ENCODE assay signal across 1 cellular context in the genomic region with DNA sequence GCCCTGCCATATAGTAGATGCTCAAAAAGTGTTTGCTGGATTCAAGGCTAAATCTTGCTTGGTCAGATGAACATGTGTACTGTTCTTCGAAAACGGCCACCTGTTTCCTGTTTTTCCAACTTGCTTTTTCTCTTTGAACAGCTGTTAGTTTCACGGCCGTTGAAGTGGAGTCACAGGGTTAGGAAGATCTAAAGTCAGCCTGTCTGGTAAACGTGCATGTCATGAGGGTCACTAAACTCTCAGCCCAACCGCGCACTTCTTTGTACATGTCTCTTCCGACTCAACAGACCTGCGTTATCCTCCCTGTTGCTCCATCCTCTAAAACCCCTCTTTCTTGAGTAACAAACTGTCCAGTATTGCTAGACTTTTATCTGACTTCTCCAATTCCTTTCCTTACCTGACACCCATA.
TF ChIP-seq lines count a peak whose summit lies in the region.

No MANE protein-coding gene starts in this region.

TF ChIP-seq in HepG2, 621 proteins besides CTCF, POLR2A, EP300 and RAD21 (continued from another document and continues in another):
- TF ChIP-seq ZNF605 (CRISPR knock-in tag; IDR thresholded peaks at IDR 0.05) = no peak
- no peak for TF ChIP-seq ZBTB8A (CRISPR knock-in tag; IDR thresholded peaks at IDR 0.05; ENCODE audit: borderline replicate concordance, low read depth)
- no peak for TF ChIP-seq PAF1 (CRISPR knock-in tag; IDR thresholded peaks at IDR 0.05)
- no peak for TF ChIP-seq MIER2 (CRISPR knock-in tag; IDR thresholded peaks at IDR 0.05)
- TF ChIP-seq HMG20A (CRISPR knock-in tag; IDR thresholded peaks at IDR 0.05; ENCODE audit: borderline replicate concordance) = peak; percentile 61; the same call in 1 of the 2 replicates
- no peak for TF ChIP-seq ZNF850 (CRISPR knock-in tag; conservative IDR thresholded peaks at IDR 0.05)
- no peak for TF ChIP-seq ZNF709 (CRISPR knock-in tag; IDR thresholded peaks at IDR 0.05)
- TF ChIP-seq ZNF773 (CRISPR knock-in tag; IDR thresholded peaks at IDR 0.05; ENCODE audit: borderline replicate concordance) = no peak
- TF ChIP-seq, protein P1, sequence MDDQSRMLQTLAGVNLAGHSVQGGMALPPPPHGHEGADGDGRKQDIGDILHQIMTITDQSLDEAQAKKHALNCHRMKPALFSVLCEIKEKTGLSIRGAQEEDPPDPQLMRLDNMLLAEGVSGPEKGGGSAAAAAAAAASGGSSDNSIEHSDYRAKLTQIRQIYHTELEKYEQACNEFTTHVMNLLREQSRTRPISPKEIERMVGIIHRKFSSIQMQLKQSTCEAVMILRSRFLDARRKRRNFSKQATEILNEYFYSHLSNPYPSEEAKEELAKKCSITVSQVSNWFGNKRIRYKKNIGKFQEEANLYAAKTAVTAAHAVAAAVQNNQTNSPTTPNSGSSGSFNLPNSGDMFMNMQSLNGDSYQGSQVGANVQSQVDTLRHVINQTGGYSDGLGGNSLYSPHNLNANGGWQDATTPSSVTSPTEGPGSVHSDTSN (CRISPR knock-in tag; IDR thresholded peaks at IDR 0.05; ENCODE audit: borderline replicate concordance) = no peak
- TF ChIP-seq ZBTB42 (CRISPR knock-in tag; IDR thresholded peaks at IDR 0.05) = no peak
- no peak for TF ChIP-seq RARG (CRISPR knock-in tag; IDR thresholded peaks at IDR 0.05; ENCODE audit: low read depth)
- no peak for TF ChIP-seq ZHX2 (IDR thresholded peaks at IDR 0.05; ENCODE audit: low read depth)
- TF ChIP-seq ZHX2 (CRISPR knock-in tag; IDR thresholded peaks at IDR 0.05; ENCODE audit: borderline replicate concordance) = no peak
- no peak for TF ChIP-seq HNRNPUL1 (IDR thresholded peaks at IDR 0.05; ENCODE audit: low read depth, low read length)
- no peak for TF ChIP-seq SNRNP70 (IDR thresholded peaks at IDR 0.05; ENCODE audit: low read depth, low read length)
- TF ChIP-seq ZNF720 (CRISPR knock-in tag; IDR thresholded peaks at IDR 0.05) = no peak
- TF ChIP-seq HIVEP1 (CRISPR knock-in tag; IDR thresholded peaks at IDR 0.05) = no peak
- TF ChIP-seq HDAC2 (CRISPR knock-in tag; IDR thresholded peaks at IDR 0.05) = no peak
- TF ChIP-seq HDAC1 (CRISPR knock-in tag; IDR thresholded peaks at IDR 0.05) = no peak
- no peak for TF ChIP-seq ZFP90 (CRISPR knock-in tag; IDR thresholded peaks at IDR 0.05; ENCODE audit: borderline replicate concordance)
- TF ChIP-seq ZNF234 (CRISPR knock-in tag; conservative IDR thresholded peaks at IDR 0.05) = no peak
- TF ChIP-seq ZNF329 (CRISPR knock-in tag; IDR thresholded peaks at IDR 0.05; ENCODE audit: low read depth) = no peak
- no peak for TF ChIP-seq ARHGAP35 (CRISPR knock-in tag; IDR thresholded peaks at IDR 0.05; ENCODE audit: borderline replicate concordance)
- TF ChIP-seq ZFAT (CRISPR knock-in tag; conservative IDR thresholded peaks at IDR 0.05) = no peak
- no peak for TF ChIP-seq ZNF580 (CRISPR knock-in tag; IDR thresholded peaks at IDR 0.05; ENCODE audit: borderline replicate concordance, low read depth)
- TF ChIP-seq, protein P2, sequence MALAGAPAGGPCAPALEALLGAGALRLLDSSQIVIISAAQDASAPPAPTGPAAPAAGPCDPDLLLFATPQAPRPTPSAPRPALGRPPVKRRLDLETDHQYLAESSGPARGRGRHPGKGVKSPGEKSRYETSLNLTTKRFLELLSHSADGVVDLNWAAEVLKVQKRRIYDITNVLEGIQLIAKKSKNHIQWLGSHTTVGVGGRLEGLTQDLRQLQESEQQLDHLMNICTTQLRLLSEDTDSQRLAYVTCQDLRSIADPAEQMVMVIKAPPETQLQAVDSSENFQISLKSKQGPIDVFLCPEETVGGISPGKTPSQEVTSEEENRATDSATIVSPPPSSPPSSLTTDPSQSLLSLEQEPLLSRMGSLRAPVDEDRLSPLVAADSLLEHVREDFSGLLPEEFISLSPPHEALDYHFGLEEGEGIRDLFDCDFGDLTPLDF (CRISPR knock-in tag; IDR thresholded peaks at IDR 0.05) = no peak
- TF ChIP-seq ZBTB37 (CRISPR knock-in tag; IDR thresholded peaks at IDR 0.05) = no peak
- TF ChIP-seq ZFP37 (CRISPR knock-in tag; IDR thresholded peaks at IDR 0.05; ENCODE audit: borderline replicate concordance) = 0 out of 2 replicates have a peak, but pooled peaks have one; percentile 22
- TF ChIP-seq ZNF512B (CRISPR knock-in tag; IDR thresholded peaks at IDR 0.05; ENCODE audit: borderline replicate concordance) = no peak
- no peak for TF ChIP-seq ZNF879 (CRISPR knock-in tag; IDR thresholded peaks at IDR 0.05)
- no peak for TF ChIP-seq SKIL (CRISPR knock-in tag; IDR thresholded peaks at IDR 0.05; ENCODE audit: borderline replicate concordance)
- TF ChIP-seq NPAS2 (CRISPR knock-in tag; IDR thresholded peaks at IDR 0.05; ENCODE audit: borderline replicate concordance) = no peak
- peak; percentile 85; the same call in 1 of the 2 replicates for TF ChIP-seq HOMEZ (CRISPR knock-in tag; IDR thresholded peaks at IDR 0.05; ENCODE audit: low read depth)
- no peak for TF ChIP-seq ZNF207 (IDR thresholded peaks at IDR 0.05; ENCODE audit: borderline replicate concordance)
- no peak for TF ChIP-seq ZNF34 (CRISPR knock-in tag; IDR thresholded peaks at IDR 0.05; ENCODE audit: borderline replicate concordance)
- no peak for TF ChIP-seq ZNF619 (CRISPR knock-in tag; IDR thresholded peaks at IDR 0.05)
- peak; percentile 59; the same call in 1 of the 2 replicates for TF ChIP-seq SALL1 (CRISPR knock-in tag; IDR thresholded peaks at IDR 0.05)
- no peak for TF ChIP-seq GPN1 (CRISPR knock-in tag; IDR thresholded peaks at IDR 0.05; ENCODE audit: borderline replicate concordance)
- TF ChIP-seq NR2F2 (IDR thresholded peaks at IDR 0.05; ENCODE audit: borderline replicate concordance, low read depth) = 0 out of 2 replicates have a peak, but pooled peaks have one; percentile 18
- peak; percentile 75 for TF ChIP-seq BHLHE40 (IDR thresholded peaks at IDR 0.05; ENCODE audit: low read length)
- peak; percentile 31 for TF ChIP-seq TEAD3 (CRISPR knock-in tag; optimal IDR thresholded peaks at IDR 0.05; ENCODE audit: borderline replicate concordance)
- TF ChIP-seq ELF4 (CRISPR knock-in tag; IDR thresholded peaks at IDR 0.05; ENCODE audit: borderline replicate concordance) = no peak
- no peak for TF ChIP-seq MTF1 (CRISPR knock-in tag; IDR thresholded peaks at IDR 0.05)
- TF ChIP-seq ZNF230 (CRISPR knock-in tag; IDR thresholded peaks at IDR 0.05) = no peak
- no peak for TF ChIP-seq CCAR2 (optimal IDR thresholded peaks at IDR 0.05; ENCODE audit: low read depth, low read length)
- no peak for TF ChIP-seq ZFP82 (CRISPR knock-in tag; IDR thresholded peaks at IDR 0.05; ENCODE audit: borderline replicate concordance)
- TF ChIP-seq CENPX (CRISPR knock-in tag; IDR thresholded peaks at IDR 0.05) = no peak
- no peak for TF ChIP-seq TRIM22 (IDR thresholded peaks at IDR 0.05)
- no peak for TF ChIP-seq ZNF292 (CRISPR knock-in tag; IDR thresholded peaks at IDR 0.05; ENCODE audit: borderline replicate concordance, low read depth)
